8 cellular contexts compared by ENCODE assay signal in the genomic region with DNA sequence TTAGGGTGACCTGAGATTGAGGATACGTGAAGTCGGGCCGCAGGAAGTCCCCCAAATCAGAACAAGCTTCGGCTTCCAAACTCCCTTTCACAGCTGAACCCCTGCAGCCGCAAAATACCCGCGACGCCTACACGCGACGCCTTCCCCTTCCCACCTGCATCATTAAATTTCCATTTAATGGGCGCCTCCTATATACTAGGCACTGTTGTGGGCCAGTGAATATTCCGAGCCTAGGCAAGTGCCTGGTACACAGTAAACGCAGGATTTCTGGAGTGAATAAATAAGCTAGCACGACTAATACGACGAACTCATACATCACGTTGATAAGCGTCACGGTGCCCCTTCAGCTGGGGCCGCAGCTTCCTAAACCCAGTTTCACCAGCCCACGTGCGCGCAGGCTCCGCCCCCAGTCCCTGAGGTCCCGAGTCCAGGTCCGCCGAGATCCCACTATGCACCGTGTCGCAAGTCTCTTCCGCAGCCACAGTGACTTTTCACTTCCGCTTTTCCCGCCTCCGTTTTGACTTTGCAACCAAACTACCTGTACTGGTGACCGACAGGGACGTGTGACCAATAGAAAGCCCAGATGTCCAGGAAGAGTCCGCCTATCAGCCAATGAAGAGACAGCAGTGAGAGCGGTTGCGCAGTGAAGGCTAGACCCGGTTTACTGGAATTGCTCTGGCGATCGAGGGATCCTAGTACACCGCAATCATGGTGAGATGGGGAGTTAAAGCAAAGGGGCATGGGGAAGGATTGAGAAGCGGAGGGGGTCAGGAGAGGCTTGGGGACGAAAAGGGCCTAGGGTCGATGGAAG. TPM values are rescaled to one million over a fixed set of nuclear protein-coding genes. Genes with fewer than 3 reads are reported as not detected.
DNase-seq lines count a peak whose midpoint lies in the region; ATAC-seq, FAIRE-seq and TF ChIP-seq lines count a peak whose summit lies in the region.

A gene (plus strand): TSS at position 623 of the 811 bp plus-strand sequence. CDS start 86 bp downstream, at position 709.

- peaks cover 30% of the 10 kb centered on the region for H3K36me3 Mint-ChIP-seq in activated naive CD8-positive, alpha-beta T cell treated with anti-CD3 and anti-CD28 coated beads, Interleukin-2, amount 50 U/mL, for 24 hours (ENCODE audit: low read depth)

- no peak for FAIRE-seq in GM12892 (lab: Jason Lieb, UNC)

- TF ChIP-seq POLR2A in GM12892 (IDR thresholded peaks at IDR 0.05; ENCODE audit: low read depth, low read length): peak; percentile 65

- TF ChIP-seq CTCF in cardiac muscle cell (IDR thresholded peaks at IDR 0.05; ENCODE audit: low read depth, low read length) (no peak), parathyroid adenoma (IDR thresholded peaks at IDR 0.05) (no peak), tibial artery (IDR thresholded peaks at IDR 0.05) (no peak)

- peak within 1 kb of the TSS; percentile 97 for H3K27ac Mint-ChIP-seq in activated naive CD8-positive, alpha-beta T cell treated with anti-CD3 and anti-CD28 coated beads, Interleukin-2, amount 50 U/mL, for 24 hours

- peak; percentile 89 for ATAC-seq in HG02840 (IDR thresholded peaks at IDR 0.05; ENCODE audit: low FRiP score, unreplicated experiment)
- ATAC-seq in activated naive CD8-positive, alpha-beta T cell treated with anti-CD3 and anti-CD28 coated beads, Interleukin-2, amount 50 U/mL, for 24 hours: peak; percentile 87

- H3K27me3 Mint-ChIP-seq in activated naive CD8-positive, alpha-beta T cell treated with anti-CD3 and anti-CD28 coated beads, Interleukin-2, amount 50 U/mL, for 24 hours: peaks cover 31% of the 10 kb centered on the region

- intact Hi-C loops in tibial artery (cut with DNase I; ENCODE audit: low total_unique reads): loop anchor here (5.0 kb wide), 1 partner anchor 45 kb away; a partner anchor contains a TSS

- H3K36me3 ChIP-seq in cardiac muscle cell (peaks cover 7% of the 10 kb centered on the region), parathyroid adenoma (ENCODE audit: control insufficient read depth, insufficient read depth, low read length) (no peaks in the 10 kb centered on the region), tibial artery (peaks cover 12 to 27% (median 18%) of the 10 kb centered on the region in 3 donors)

- DNase-seq in GM12892 (ENCODE audit: insufficient read length) (peak; percentile 91), NCI-H1436 (lab: John Stamatoyannopoulos, UW) (peak; percentile 100), SW480 (ENCODE audit: low spot score) (peak; percentile 100), cardiac muscle cell (ENCODE audit: low read depth in 1 of 2, low spot score in 1 of 2) (peak; percentile 98 to 99), tibial artery (peak; percentile 99)
- DNase-seq in activated naive CD8-positive, alpha-beta T cell treated with anti-CD3 and anti-CD28 coated beads, Interleukin-2, amount 50 U/mL, for 24 hours: peak; percentile 97

- peaks cover 12% of the 10 kb centered on the region for H3K4me1 ChIP-seq in cardiac muscle cell (ENCODE audit: low read depth)
- peaks cover 25% of the 10 kb centered on the region for H3K4me1 ChIP-seq in parathyroid adenoma
- H3K4me1 ChIP-seq in tibial artery: peaks cover 0 to 55% (median 40%) of the 10 kb centered on the region in 4 donors

- H3K4me3 ChIP-seq in cardiac muscle cell (peak within 1 kb of the TSS; percentile 97), parathyroid adenoma (ENCODE audit: low read depth, low read length) (peak within 1 kb of the TSS; percentile 97), tibial artery (peak within 1 kb of the TSS; percentile 73 to 96)

- peak within 1 kb of the TSS; percentile 97 for H3K4me3 Mint-ChIP-seq in activated naive CD8-positive, alpha-beta T cell treated with anti-CD3 and anti-CD28 coated beads, Interleukin-2, amount 50 U/mL, for 24 hours

- peak within 1 kb of the TSS; percentile 93 for H3K4me2 ChIP-seq in parathyroid adenoma (ENCODE audit: low read length)

- H3K9ac ChIP-seq in parathyroid adenoma: peak within 1 kb of the TSS; percentile 65

- H3K9me3 Mint-ChIP-seq in activated naive CD8-positive, alpha-beta T cell treated with anti-CD3 and anti-CD28 coated beads, Interleukin-2, amount 50 U/mL, for 24 hours: no peaks in the 10 kb centered on the region

- H3K79me2 ChIP-seq in parathyroid adenoma: peaks cover 29% of the 10 kb centered on the region

- peak within 1 kb of the TSS; percentile 87 for H2AFZ ChIP-seq in parathyroid adenoma

- peaks cover 61% of the 10 kb centered on the region for H3K4me1 Mint-ChIP-seq in activated naive CD8-positive, alpha-beta T cell treated with anti-CD3 and anti-CD28 coated beads, Interleukin-2, amount 50 U/mL, for 24 hours

- H3K27me3 ChIP-seq in cardiac muscle cell: no peaks in the 10 kb centered on the region
- H3K27me3 ChIP-seq in parathyroid adenoma (ENCODE audit: control insufficient read depth, insufficient read depth, low read length): no peaks in the 10 kb centered on the region
- no peaks in the 10 kb centered on the region for H3K27me3 ChIP-seq in tibial artery

- H3K9me3 ChIP-seq in cardiac muscle cell (ENCODE audit: low read depth): no peaks in the 10 kb centered on the region
- no peaks in the 10 kb centered on the region for H3K9me3 ChIP-seq in parathyroid adenoma (ENCODE audit: control insufficient read depth, low read length)
- no peaks in the 10 kb centered on the region for H3K9me3 ChIP-seq in tibial artery

- H3K27ac ChIP-seq in cardiac muscle cell (peak within 1 kb of the TSS; percentile 44), parathyroid adenoma (peak within 1 kb of the TSS; percentile 96), tibial artery (peak within 1 kb of the TSS; percentile 85 to 96)

RNA-seq across cellular contexts. Expression of the gene that starts here (rescaled TPM):
- 221 TPM for polyA plus RNA-seq in GM12892 (2012; ENCODE audit: missing spikeins)
- 166 and 188 TPM in 2 replicates for total RNA-seq in cardiac muscle cell
- 333 and 379 TPM in 2 replicates for polyA plus RNA-seq in cardiac muscle cell

Comparison
In these comparisons a context has a peak if more than half of its experiments do, and no peak if none do; other contexts are left out.
1. Peak in every context shown above with its lines: DNase-seq, ATAC-seq, H3K4me3 ChIP-seq and H3K27ac ChIP-seq.
2. H3K27ac ChIP-seq: peak in every context shown above with its lines; median percentile 96 in parathyroid adenoma; 90 in tibial artery; 44 in cardiac muscle cell.